ENCODE assay signal across 29 cellular contexts in genomic region chr20:46083101-46083500, GRCh38. TPM values are rescaled to one million over a fixed set of nuclear protein-coding genes. Genes with fewer than 3 reads are reported as not detected.
DNase-seq lines count a peak whose midpoint lies in the region; ATAC-seq, FAIRE-seq and TF ChIP-seq lines count a peak whose summit lies in the region.
"Had no signal": no experiment of that assay in that cellular context is flagged by ENCODE, and none has a peak within 500 bp of the region (broad histone marks: within the 10 kb centered on the region; RNA-seq: fewer than 3 reads in every experiment).

No MANE protein-coding gene starts in this region.

- H3K9me3 Mint-ChIP-seq in astrocyte (ENCODE audit: unreplicated experiment) (no peaks in the 10 kb centered on the region), memory B cell (no peaks in the 10 kb centered on the region)
- H3K9me3 Mint-ChIP-seq: CD4-positive, CD25-positive, alpha-beta regulatory T cell; HFFc6; IgD-negative memory B cell had no signal

- peaks cover 7% of the 10 kb centered on the region for H3K36me3 ChIP-seq in astrocyte (ENCODE audit: insufficient read depth, low read length)

- no peak for TF ChIP-seq CTCF in astrocyte (IDR thresholded peaks at IDR 0.05; ENCODE audit: insufficient read depth, low read depth, low read length)

- no peak for ATAC-seq in memory B cell (ENCODE audit: low read depth)

- H3K4me3 Mint-ChIP-seq in astrocyte (ENCODE audit: unreplicated experiment), result no peak overlapping the region
- no peak overlapping the region for H3K4me3 Mint-ChIP-seq in memory B cell
- H3K4me3 Mint-ChIP-seq: HFFc6 had no signal

- H3K4me2 ChIP-seq in astrocyte (ENCODE audit: low read length), result no peak overlapping the region
- H3K4me2 ChIP-seq: BLaER1 had no signal

- no peaks in the 10 kb centered on the region for H3K27me3 Mint-ChIP-seq in astrocyte (ENCODE audit: low read depth, unreplicated experiment)
- no peaks in the 10 kb centered on the region for H3K27me3 Mint-ChIP-seq in memory B cell
- H3K27me3 Mint-ChIP-seq: CD4-positive, CD25-positive, alpha-beta regulatory T cell; IgD-negative memory B cell had no signal

- no peak overlapping the region for H3K9ac ChIP-seq in astrocyte (ENCODE audit: low read length)
- H3K9ac ChIP-seq: BLaER1, GM23248 had no signal

- no peaks in the 10 kb centered on the region for H3K27me3 ChIP-seq in astrocyte (ENCODE audit: insufficient read depth, low read length)
- H3K27me3 ChIP-seq: BLaER1, SJSA1 had no signal

- no peak overlapping the region for H3K4me3 ChIP-seq in astrocyte (ENCODE audit: insufficient read depth, low read depth, low read length)
- H3K4me3 ChIP-seq: BLaER1, GM23248, SJSA1 had no signal

- peak; percentile 30 for DNase-seq in Ammon's horn (ENCODE audit: low spot score)
- peak; percentile 27 for DNase-seq in OCI-M1 (lab: John Stamatoyannopoulos, UW)
- DNase-seq in astrocyte (ENCODE audit: low read depth), result peak; percentile 41
- no peak for DNase-seq in memory B cell (ENCODE audit: low spot score in 2 of 2)
- no peak for DNase-seq in NCI-H1105 (lab: John Stamatoyannopoulos, UW)
- DNase-seq in NOMO-1 (lab: John Stamatoyannopoulos, UW; ENCODE audit: unreplicated experiment in 2 of 2), result no peak
- DNase-seq in hypothalamus (lab: John Stamatoyannopoulos, UW), result no peak
- DNase-seq in NCI-H2227 treated with DMSO at 0.1 percent for 48 hours (lab: John Stamatoyannopoulos, UW), result no peak
- DNase-seq: CD4-positive, CD25-positive, alpha-beta regulatory T cell; GM23248; H7; HFFc6; NCI-H1092 treated with DMSO at 0.1 percent for 48 hours; NCI-H1436 treated with DMSO at 0.1 percent for 48 hours; NCI-H1930; NCI-H2107; NCI-H446; NCI-H524 treated with DMSO at 0.1 percent for 48 hours; NCI-H774; Right ventricle myocardium superior; RPMI8226 had no signal

- peaks cover 2% of the 10 kb centered on the region for H3K4me1 ChIP-seq in astrocyte (ENCODE audit: insufficient read depth, low read length)

- H3K4me1 Mint-ChIP-seq in astrocyte (ENCODE audit: low read depth, unreplicated experiment), result peaks cover 28% of the 10 kb centered on the region
- H3K4me1 Mint-ChIP-seq in memory B cell, result peaks cover 42% of the 10 kb centered on the region

- FAIRE-seq in astrocyte (lab: Jason Lieb, UNC), result no peak
- FAIRE-seq: D721Med had no signal

- H3K9me3 ChIP-seq in astrocyte (ENCODE audit: insufficient read depth, low read depth, low read length), result no peaks in the 10 kb centered on the region
- H3K9me3 ChIP-seq: BLaER1, SJSA1 had no signal

- peaks cover 99% of the 10 kb centered on the region for H4K20me1 ChIP-seq in astrocyte (ENCODE audit: insufficient read depth, low read length)

- H2AFZ ChIP-seq in astrocyte (ENCODE audit: low read depth, low read length), result no peak overlapping the region
- H2AFZ ChIP-seq: GM23248 had no signal

- H3K36me3 Mint-ChIP-seq in astrocyte (ENCODE audit: low read depth, unreplicated experiment) (no peaks in the 10 kb centered on the region), memory B cell (peaks cover 6% of the 10 kb centered on the region)
- H3K36me3 Mint-ChIP-seq: IgD-negative memory B cell had no signal

- peaks cover 100% of the 10 kb centered on the region for H3K79me2 ChIP-seq in astrocyte (ENCODE audit: insufficient read depth, low read length)

- H3K27ac Mint-ChIP-seq in astrocyte (ENCODE audit: unreplicated experiment) (no peak overlapping the region), memory B cell (peak overlapping the region; percentile 32)
- H3K27ac Mint-ChIP-seq: CD4-positive, CD25-positive, alpha-beta regulatory T cell; HFFc6; IgD-negative memory B cell had no signal

- no peak overlapping the region for H3K27ac ChIP-seq in astrocyte (ENCODE audit: low read depth, low read length)
- H3K27ac ChIP-seq: BLaER1, GM23248, HL-60, SJSA1 had no signal

RNA-seq across cellular contexts. Expression of gene NCOA5, which starts 6.7 kb away (rescaled TPM):
- total RNA-seq in astrocyte, result 19.3 and 20.7 TPM in 2 replicates

RNA-seq across cellular contexts. Expression of gene CD40, which starts 35.0 kb away (rescaled TPM):
- 2.3 and 4.1 TPM in 2 replicates for total RNA-seq in astrocyte
- total RNA-seq: A172, M059J had no signal

RNA-seq across cellular contexts. Expression of gene SLC12A5, which starts 54.1 kb away (rescaled TPM):
- 14.6 and 15.2 TPM in 2 replicates for total RNA-seq in astrocyte
- total RNA-seq: CD4-positive, CD25-positive, alpha-beta regulatory T cell; Daoy; GM23248; Right ventricle myocardium superior; SJSA1 had no signal

Comparison
In these comparisons a context has a peak if more than half of its experiments do, and no peak if none do; other contexts are left out.
1. DNase-seq: peak in Ammon's horn (single experiment), OCI-M1 (single experiment) and astrocyte (single experiment); none in memory B cell (0 of 2), NCI-H1105 (single experiment), NOMO-1 (0 of 2), hypothalamus (0 of 51) and NCI-H2227 treated with DMSO at 0.1 percent for 48 hours (single experiment).